Comparison of ENCODE assay signal across 8 cellular contexts in genomic region chr1:29197590-29197924, GRCh38. TPM values are rescaled to one million over a fixed set of nuclear protein-coding genes. Genes with fewer than 3 reads are reported as not detected.
A peak's percentile ranks its signal among the peaks of the same experiment; 100 is the strongest.
DNase-seq lines count a peak whose midpoint lies in the region; ATAC-seq and TF ChIP-seq lines count a peak whose summit lies in the region.

No MANE protein-coding gene starts in this region.

- peak in 4 of 7 experiments; percentile 11 to 52 (median 28) for DNase-seq in CD8-positive, alpha-beta T cell
- DNase-seq in H7 (peak; percentile 83), amniotic stem cell (lab: John Stamatoyannopoulos, UW) (peak; percentile 25), lung (ENCODE audit: low spot score) (peak; percentile 46)

- no peaks in the 10 kb centered on the region for H3K79me2 ChIP-seq in OCI-LY3 (ENCODE audit: low read length)

- no peaks in the 10 kb centered on the region for H3K27me3 ChIP-seq in CD8-positive, alpha-beta T cell (ENCODE audit: insufficient read depth, low read length)
- H3K27me3 ChIP-seq in H7 (ENCODE audit: control insufficient read depth, insufficient read depth, low read length) (no peaks in the 10 kb centered on the region), OCI-LY3 (ENCODE audit: low read depth, low read length) (no peaks in the 10 kb centered on the region), lung (ENCODE audit: control insufficient read depth, insufficient read depth) (no peaks in the 10 kb centered on the region)

- H3K9ac ChIP-seq in OCI-LY3 (ENCODE audit: low read length) = no peak overlapping the region

- no peaks in the 10 kb centered on the region for H3K9me3 ChIP-seq in CD8-positive, alpha-beta T cell (ENCODE audit: low read length)
- H3K9me3 ChIP-seq in OCI-LY3 (ENCODE audit: insufficient read depth, low read length) = no peaks in the 10 kb centered on the region
- no peaks in the 10 kb centered on the region for H3K9me3 ChIP-seq in lung (ENCODE audit: control insufficient read depth in 2 of 2, insufficient read depth in 1 of 2, low read length in 1 of 2)

- CTCF ChIA-PET in CD8-positive, alpha-beta T cell (lab: Charles Lee) = interaction anchor here (0.6 to 11.5 kb wide), 7 partner anchors 9 to 317 kb away, joined by 3 to 202 read pairs (median 4); partner anchors contain the start of gene SRSF4

- H3K4me1 ChIP-seq in CD8-positive, alpha-beta T cell (ENCODE audit: insufficient read depth, low read length) = no peaks in the 10 kb centered on the region
- peaks cover 1% of the 10 kb centered on the region; the same call in 1 of the 2 replicates for H3K4me1 ChIP-seq in OCI-LY3 (ENCODE audit: low read length)
- H3K4me1 ChIP-seq in lung (ENCODE audit: control insufficient read depth in 2 of 2, insufficient read depth in 2 of 2, low read length in 2 of 2) = peaks cover 2 to 3% of the 10 kb centered on the region in 2 donors

- no peak overlapping the region for H3K27ac Mint-ChIP-seq in CD8-positive, alpha-beta T cell

- no peaks in the 10 kb centered on the region for H3K4me1 Mint-ChIP-seq in CD8-positive, alpha-beta T cell (ENCODE audit: low read depth)

- H3K4me3 Mint-ChIP-seq in CD8-positive, alpha-beta T cell = no peak overlapping the region

- H3K9me3 Mint-ChIP-seq in CD8-positive, alpha-beta T cell = no peaks in the 10 kb centered on the region

- no peak overlapping the region for H3K4me3 ChIP-seq in CD8-positive, alpha-beta T cell (ENCODE audit: low read depth, low read length)
- H3K4me3 ChIP-seq in H7 (ENCODE audit: insufficient read depth, low read depth, low read length) = no peak overlapping the region
- no peak overlapping the region for H3K4me3 ChIP-seq in OCI-LY3 (ENCODE audit: low read length)
- H3K4me3 ChIP-seq in lung = no peak overlapping the region

- ATAC-seq in CD8-positive, alpha-beta T cell = peak; percentile 82
- ATAC-seq in lung (ENCODE audit: insufficient read depth, low FRiP score) (peak; percentile 47), GM19455 (IDR thresholded peaks at IDR 0.05; ENCODE audit: unreplicated experiment) (no peak), GM19351 (IDR thresholded peaks at IDR 0.05; ENCODE audit: unreplicated experiment) (no peak), HG03159 (IDR thresholded peaks at IDR 0.05; ENCODE audit: unreplicated experiment) (no peak)

- peak; percentile 27 for TF ChIP-seq CTCF in CD8-positive, alpha-beta T cell (IDR thresholded peaks at IDR 0.05)
- TF ChIP-seq CTCF in OCI-LY3 (IDR thresholded peaks at IDR 0.05; ENCODE audit: low read depth, low read length) = peak; percentile 38
- no peak for TF ChIP-seq CTCF in lung (IDR thresholded peaks at IDR 0.05; ENCODE audit: control extremely low read depth, extremely low read depth)

- WGBS in lung, 2 donors = 87 to 92% methylated on average over 2 of the region's 2 CpGs

- no peak overlapping the region for H3K4me2 ChIP-seq in OCI-LY3 (ENCODE audit: low read length)

- peaks cover 8% of the 10 kb centered on the region for H3K36me3 ChIP-seq in CD8-positive, alpha-beta T cell (ENCODE audit: insufficient read depth, low read length)
- H3K36me3 ChIP-seq in H7 (replicated peaks; ENCODE audit: control insufficient read depth, insufficient read depth, low read length) = peaks cover 17% of the 10 kb centered on the region
- no peaks in the 10 kb centered on the region for H3K36me3 ChIP-seq in OCI-LY3 (replicated peaks; ENCODE audit: low read depth, low read length)
- peaks cover 7 to 24% of the 10 kb centered on the region in 2 donors for H3K36me3 ChIP-seq in lung (ENCODE audit: control insufficient read depth in 2 of 2, insufficient read depth in 2 of 2, low read length in 2 of 2)

- intact Hi-C loops in CD8-positive, alpha-beta T cell (cut with DNase I, micrococcal nuclease) = no loop called here

- H2AFZ ChIP-seq in OCI-LY3 (ENCODE audit: low read depth, low read length) = no peak overlapping the region

- no peaks in the 10 kb centered on the region for H3K27me3 Mint-ChIP-seq in CD8-positive, alpha-beta T cell (ENCODE audit: low read depth)

- H3K27ac ChIP-seq in CD8-positive, alpha-beta T cell (ENCODE audit: low read depth, low read length) = no peak overlapping the region
- H3K27ac ChIP-seq in OCI-LY3 (ENCODE audit: low read length) (no peak overlapping the region), lung (ENCODE audit: low read depth in 1 of 2, low read length in 1 of 2) (no peak overlapping the region)

- POLR2A ChIA-PET in CD8-positive, alpha-beta T cell (lab: Charles Lee) = interaction anchor here (3.4 kb wide), 1 partner anchor 16 kb away, joined by 14 read pairs; the partner anchor contains the start of gene SRSF4

- no peaks in the 10 kb centered on the region for H4K20me1 ChIP-seq in OCI-LY3 (ENCODE audit: insufficient read depth, low read length)

- H3K36me3 Mint-ChIP-seq in CD8-positive, alpha-beta T cell = peaks cover 60% of the 10 kb centered on the region

RNA-seq across cellular contexts. Expression of gene SRSF4, which starts 15.9 kb away (rescaled TPM):
- total RNA-seq in CD8-positive, alpha-beta T cell = 10 to 100 TPM; 83.6 to 92.2 TPM
- 62.5 and 76.6 TPM in 2 replicates for total RNA-seq in H7 (2014; rRNA removed; shearing (Covaris generic))
- 10 to 100 TPM; 66.2 to 69.1 TPM for total RNA-seq in lung
- polyA plus RNA-seq in lung = 10 to 100 TPM; 56.7 to 69.3 TPM

RNA-seq across cellular contexts. Expression of gene MECR, which starts 33.2 kb away (rescaled TPM):
- 1 to 10 TPM; 5.5 to 8.0 TPM for total RNA-seq in CD8-positive, alpha-beta T cell
- total RNA-seq in H7 (2014; rRNA removed; shearing (Covaris generic)) = 62.1 and 71.1 TPM in 2 replicates
- 10 to 100 TPM; 18.0 to 30.1 TPM for total RNA-seq in lung
- polyA plus RNA-seq in lung = 10 to 100 TPM; 20.1 to 26.2 TPM

RNA-seq across cellular contexts. Expression of gene PTPRU, which starts 38.8 kb away (rescaled TPM):
- under 1 TPM in 1 of 2 experiments, not detected in 1; 0.25 TPM for total RNA-seq in CD8-positive, alpha-beta T cell
- 24.6 and 28.6 TPM in 2 replicates for total RNA-seq in H7 (2014; rRNA removed; shearing (Covaris generic))
- 10 to 100 TPM; 22.6 to 55.3 TPM for total RNA-seq in lung
- 10 to 100 TPM; 22.9 to 42.9 TPM for polyA plus RNA-seq in lung

Comparison
In these comparisons a context has a peak if more than half of its experiments do, and no peak if none do; other contexts are left out.
1. ATAC-seq: peak in CD8-positive, alpha-beta T cell (single experiment) and lung (single experiment); none in GM19455 (single experiment), GM19351 (single experiment) and HG03159 (single experiment).
2. DNase-seq: peak in every context shown above with its lines; median percentile 83 in H7; 46 in lung; 28 in CD8-positive, alpha-beta T cell; 25 in amniotic stem cell.
3. RNA of gene PTPRU, which starts 38.8 kb away (total RNA-seq): 22.6 to 55.3 TPM in lung and 24.6 to 28.6 TPM in H7; 0.25 TPM in CD8-positive, alpha-beta T cell; every median in the first group is over 10 times any median in the second.